ENCODE assay signal across 10 cellular contexts in the genomic region with DNA sequence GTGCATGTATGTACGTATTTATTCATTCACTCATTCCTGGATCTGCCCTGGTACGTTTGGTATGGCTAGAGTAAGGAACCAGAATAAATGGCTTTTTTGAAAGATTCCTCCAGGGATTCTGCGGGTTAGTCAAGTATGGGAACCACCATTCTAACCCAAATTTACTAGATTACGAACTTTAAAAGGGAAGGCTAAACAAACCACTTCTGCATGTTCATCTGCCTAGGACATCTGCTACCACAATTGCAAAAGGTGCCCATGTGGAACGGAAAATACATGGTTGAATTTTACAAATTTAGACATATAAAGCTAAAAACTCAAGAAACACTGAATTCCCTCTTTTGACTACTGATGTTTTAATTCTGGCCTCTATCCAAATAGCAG. TPM values are rescaled to one million over a fixed set of nuclear protein-coding genes. Genes with fewer than 3 reads are reported as not detected.
DNase-seq lines count a peak whose midpoint lies in the region; ATAC-seq, FAIRE-seq and TF ChIP-seq lines count a peak whose summit lies in the region.
"Had no signal": no experiment of that assay in that cellular context is flagged by ENCODE, and none has a peak within 500 bp of the region (broad histone marks: within the 10 kb centered on the region; RNA-seq: fewer than 3 reads in every experiment).

No MANE protein-coding gene starts in this region.

- no peaks in the 10 kb centered on the region for H3K27me3 ChIP-seq in K562 (ENCODE audit: control insufficient read depth in 2 of 2, insufficient read depth in 2 of 2, low read length in 2 of 2)
- H3K27me3 ChIP-seq: SJCRH30 had no signal

- no peak for DNase-seq in activated CD4-positive, alpha-beta T cell treated with anti-CD3 and anti-CD28 coated beads, Interleukin-2, amount 10 ng/mL, durations not matched to agents 7 days and 5 days
- no peak for DNase-seq in activated CD4-positive, alpha-beta T cell treated with anti-CD3 and anti-CD28 coated beads, Interleukin-2, amount 50 U/mL, for 4 hours
- DNase-seq in MV-4-11 (lab: John Stamatoyannopoulos, UW) (peak; percentile 28), K562 (ENCODE audit: extremely low read depth in 1 of 4, low spot score in 3 of 4) (no peak), HFFc6 (no peak), RCC 7860 (ENCODE audit: low spot score) (no peak)
- no peak for DNase-seq in effector CD4-positive, alpha-beta T cell
- DNase-seq: NCI-H526 had no signal

- no peak overlapping the region for H2AFZ ChIP-seq in K562 (ENCODE audit: low read depth, low read length)

- BruUV-seq in K562 (replicated peaks; lab: Mats Ljungman, UMichigan): no TSS peak

- peaks cover 15 to 17% of the 10 kb centered on the region in 2 experiments; a peak in 4 of 5 replicates for H3K4me1 ChIP-seq in K562 (replicated peaks in 1 of 2; ENCODE audit: control insufficient read depth in 2 of 2, insufficient read depth in 2 of 2, low read length in 2 of 2)

- FAIRE-seq in K562 (lab: Jason Lieb, UNC): no peak
- FAIRE-seq in RCC 7860 (lab: Jason Lieb, UNC): no peak

- TF ChIP-seq RAD21 in K562 (CRISPR knock-in tag; conservative IDR thresholded peaks at IDR 0.05 in 1 of 2, IDR thresholded peaks at IDR 0.05 in 1 of 2): no peak

- peak overlapping the region; percentile 55 for H3K4me3 Mint-ChIP-seq in activated CD4-positive, alpha-beta T cell treated with anti-CD3 and anti-CD28 coated beads, Interleukin-2, amount 10 ng/mL, durations not matched to agents 7 days and 5 days
- H3K4me3 Mint-ChIP-seq in stimulated activated memory B cell treated with anti-CD40 and anti-IgM and Interleukin-4, amounts not matched to agents 10 μg/mL and 1 μg/mL and 100 μg/mL, for 72 hours: peak overlapping the region; percentile 48
- no peak overlapping the region for H3K4me3 Mint-ChIP-seq in HFFc6

- in situ Hi-C loops in K562 (cut with MboI): no loop called here

- intact Hi-C loops in K562 (cut with micrococcal nuclease): no loop called here

- H3K4me3 ChIP-seq in K562: no peak overlapping the region
- H3K4me3 ChIP-seq: SJCRH30 had no signal

- no peak for TF ChIP-seq POLR2A in K562 (conservative IDR thresholded peaks at IDR 0.05)

- H3K27ac Mint-ChIP-seq in activated CD4-positive, alpha-beta T cell treated with anti-CD3 and anti-CD28 coated beads, Interleukin-2, amount 10 ng/mL, durations not matched to agents 7 days and 5 days: peak overlapping the region; percentile 92
- peak overlapping the region; percentile 85 for H3K27ac Mint-ChIP-seq in stimulated activated memory B cell treated with anti-CD40 and anti-IgM and Interleukin-4, amounts not matched to agents 10 μg/mL and 1 μg/mL and 100 μg/mL, for 72 hours
- H3K27ac Mint-ChIP-seq in HFFc6: no peak overlapping the region

- no peaks in the 10 kb centered on the region for H3K36me3 ChIP-seq in K562 (ENCODE audit: control insufficient read depth, insufficient read depth, low read length)
- H3K36me3 ChIP-seq: SJCRH30 had no signal

- H3K9ac ChIP-seq in K562 (ENCODE audit: insufficient read depth in 1 of 2, low read depth in 2 of 2, low read length in 2 of 2): no peak overlapping the region

- peak overlapping the region; percentile 10; the same call in 1 of the 2 replicates for H3K4me2 ChIP-seq in K562 (ENCODE audit: insufficient read depth, low read length)

- no peaks in the 10 kb centered on the region for H3K9me1 ChIP-seq in K562 (ENCODE audit: control insufficient read depth, insufficient read depth, low read length)

- CTCF ChIA-PET in activated CD4-positive, alpha-beta T cell treated with anti-CD3 and anti-CD28 coated beads, Interleukin-2, amount 10 ng/mL, durations not matched to agents 7 days and 5 days (lab: Charles Lee): interaction anchor here (0.8 kb wide), 1 partner anchor 11 kb away, joined by 3 read pairs; no protein-coding TSS in a partner anchor
- CTCF ChIA-PET in K562 (lab: Yijun Ruan, JAX; ENCODE audit: low intra/inter-chr PET ratio): interaction anchor here (0.6 kb wide), 1 partner anchor 63 kb away, joined by 3 read pairs; no protein-coding TSS in a partner anchor

- 87% methylated on average over 5 of the region's 5 CpGs for WGBS in K562 (ENCODE audit: insufficient coverage, low coverage, missing lambda C conversion rate)

- H3K79me2 ChIP-seq in K562 (ENCODE audit: control insufficient read depth, insufficient read depth, low read length): peaks cover 52% of the 10 kb centered on the region

- H3K36me3 Mint-ChIP-seq in activated CD4-positive, alpha-beta T cell treated with anti-CD3 and anti-CD28 coated beads, Interleukin-2, amount 10 ng/mL, durations not matched to agents 7 days and 5 days (ENCODE audit: low read depth): peaks cover 38% of the 10 kb centered on the region
- peaks cover 18% of the 10 kb centered on the region for H3K36me3 Mint-ChIP-seq in stimulated activated memory B cell treated with anti-CD40 and anti-IgM and Interleukin-4, amounts not matched to agents 10 μg/mL and 1 μg/mL and 100 μg/mL, for 72 hours
- H3K36me3 Mint-ChIP-seq in HFFc6 (ENCODE audit: low read depth): no peaks in the 10 kb centered on the region

- TF ChIP-seq EP300 in K562 (IDR thresholded peaks at IDR 0.05; ENCODE audit: low read length): no peak

- peaks cover 7% of the 10 kb centered on the region; the same call in 1 of the 2 replicates for H4K20me1 ChIP-seq in K562 (replicated peaks; ENCODE audit: control insufficient read depth, insufficient read depth, low read length)

- TF ChIP-seq CTCF in K562 (IDR thresholded peaks at IDR 0.05 in 2 of 3, conservative IDR thresholded peaks at IDR 0.05 in 1 of 3; ENCODE audit: insufficient read depth in 2 of 3, low read depth in 1 of 3, low read length in 3 of 3): no peak
- TF ChIP-seq CTCF in HFFc6 (IDR thresholded peaks at IDR 0.05): no peak

- ATAC-seq in K562: no peak
- no peak for ATAC-seq in stimulated activated memory B cell treated with anti-CD40 and anti-IgM and Interleukin-4, amounts not matched to agents 10 μg/mL and 1 μg/mL and 100 μg/mL, for 72 hours

- H3K9me3 Mint-ChIP-seq in activated CD4-positive, alpha-beta T cell treated with anti-CD3 and anti-CD28 coated beads, Interleukin-2, amount 10 ng/mL, durations not matched to agents 7 days and 5 days: no peaks in the 10 kb centered on the region
- H3K9me3 Mint-ChIP-seq in stimulated activated memory B cell treated with anti-CD40 and anti-IgM and Interleukin-4, amounts not matched to agents 10 μg/mL and 1 μg/mL and 100 μg/mL, for 72 hours: no peaks in the 10 kb centered on the region
- no peaks in the 10 kb centered on the region for H3K9me3 Mint-ChIP-seq in HFFc6

- no peaks in the 10 kb centered on the region for H3K9me3 ChIP-seq in K562 (replicated peaks; ENCODE audit: control insufficient read depth, insufficient read depth, low read depth, low read length)
- H3K9me3 ChIP-seq: SJCRH30 had no signal

- POLR2A ChIA-PET in activated CD4-positive, alpha-beta T cell treated with anti-CD3 and anti-CD28 coated beads, Interleukin-2, amount 10 ng/mL, durations not matched to agents 7 days and 5 days (lab: Charles Lee): no interaction called here
- POLR2A ChIA-PET in K562 (lab: Yijun Ruan, JAX): interaction anchor here (0.7 kb wide), 1 partner anchor 98 kb away, joined by 3 read pairs; no protein-coding TSS in a partner anchor

- no peaks in the 10 kb centered on the region for H3K27me3 Mint-ChIP-seq in activated CD4-positive, alpha-beta T cell treated with anti-CD3 and anti-CD28 coated beads, Interleukin-2, amount 10 ng/mL, durations not matched to agents 7 days and 5 days
- H3K27me3 Mint-ChIP-seq in stimulated activated memory B cell treated with anti-CD40 and anti-IgM and Interleukin-4, amounts not matched to agents 10 μg/mL and 1 μg/mL and 100 μg/mL, for 72 hours: no peaks in the 10 kb centered on the region
- H3K27me3 Mint-ChIP-seq in HFFc6 (ENCODE audit: insufficient read depth): no peaks in the 10 kb centered on the region; the same call in 1 of the 2 replicates

- peaks cover 85% of the 10 kb centered on the region for H3K4me1 Mint-ChIP-seq in activated CD4-positive, alpha-beta T cell treated with anti-CD3 and anti-CD28 coated beads, Interleukin-2, amount 10 ng/mL, durations not matched to agents 7 days and 5 days
- peaks cover 70% of the 10 kb centered on the region for H3K4me1 Mint-ChIP-seq in stimulated activated memory B cell treated with anti-CD40 and anti-IgM and Interleukin-4, amounts not matched to agents 10 μg/mL and 1 μg/mL and 100 μg/mL, for 72 hours
- H3K4me1 Mint-ChIP-seq in HFFc6 (ENCODE audit: low read depth): peaks cover 28% of the 10 kb centered on the region

- no peak overlapping the region for H3K27ac ChIP-seq in K562 (ENCODE audit: extremely low read depth, low read depth, low read length)
- H3K27ac ChIP-seq: SJCRH30 had no signal

TF ChIP-seq in K562, 482 proteins besides CTCF, POLR2A, EP300 and RAD21 (continues in another document):
- no peak for TF ChIP-seq JUND (IDR thresholded peaks at IDR 0.05; ENCODE audit: borderline replicate concordance, low read depth, low read length)
- TF ChIP-seq JUND (tag; IDR thresholded peaks at IDR 0.05; ENCODE audit: borderline replicate concordance, low read depth, low read length): no peak
- TF ChIP-seq HNRNPH1 (optimal IDR thresholded peaks at IDR 0.05; ENCODE audit: low read depth, low read length): no peak

RNA-seq across cellular contexts. Expression of a gene that starts 22.1 kb away (rescaled TPM):
- 100 to 1,000 TPM; 244 to 251 TPM for total RNA-seq in activated CD4-positive, alpha-beta T cell treated with anti-CD3 and anti-CD28 coated beads, Interleukin-2, amount 10 ng/mL, durations not matched to agents 7 days and 5 days
- 59.2 and 70.8 TPM in 2 replicates for total RNA-seq in K562 (2011; cell fraction: chromatin; rRNA removed; ENCODE audit: low replicate concordance)
- 27.7 and 37.1 TPM in 2 replicates for total RNA-seq in K562 (2011; cell fraction: nucleolus; rRNA removed)
- 34.9 and 43.7 TPM in 2 replicates for total RNA-seq in K562 (2011; cell fraction: nucleoplasm; rRNA removed)
- total RNA-seq in K562 (2014; rRNA removed) (15.0 and 15.1 TPM in 2 replicates), K562 (2014; rRNA removed; fragmentation: Illumina TruSeq; extraction: Trizol) (16.8 and 18.3 TPM in 2 replicates), K562 (2015; rRNA removed; fragmentation: Illumina TruSeq; extraction: Trizol) (19.6 and 21.2 TPM in 2 replicates), K562 (2021) (24.4 and 27.7 TPM in 2 replicates)
- polyA plus RNA-seq in K562 (2011; rRNA removed) (16.1 and 16.5 TPM in 2 replicates), K562 (2014; fragmentation: Illumina TruSeq; extraction: Trizol) (20.5 and 24.1 TPM in 2 replicates), K562 (2014; fragmentation: Nextera tagmentation; extraction: Ambion mirVana) (under 1 TPM; 0.52 to 0.70 TPM), K562 (2014; rRNA removed) (25.1 and 25.4 TPM in 2 replicates)
- 14.2 and 14.9 TPM in 2 replicates for polyA plus RNA-seq in K562 (2011; cell fraction: cytosol; rRNA removed)
- 71.2 and 83.3 TPM in 2 replicates for polyA plus RNA-seq in K562 (2011; cell fraction: nucleus; rRNA removed)
- 17.4 and 27.1 TPM in 2 replicates for polyA plus RNA-seq in K562 (2012)
- 12.2 and 12.3 TPM in 2 replicates for polyA minus RNA-seq in K562 (2011; rRNA and poly(A)+ RNA removed)
- polyA minus RNA-seq in K562 (2011; cell fraction: cytosol; rRNA and poly(A)+ RNA removed): 6.5 and 8.0 TPM in 2 replicates
- polyA minus RNA-seq in K562 (2011; cell fraction: nucleus; rRNA and poly(A)+ RNA removed): 12.8 and 20.0 TPM in 2 replicates
- total RNA-seq in HFFc6 (2021; fragmentation: NEBNext Ultra II Directional; extraction: Animal tissue kit (Norgen Biotek cat#: 25700)): 10 to 100 TPM in 4 of 6 experiments, 1 to 10 TPM in 2; 7.7 to 15.3 (median 10.9) TPM
